In genomic region chr4:38867478-38868054, GRCh38 we compare ENCODE assay signal across 8 cellular contexts. TPM values are rescaled to one million over a fixed set of nuclear protein-coding genes. Genes with fewer than 3 reads are reported as not detected.
DNase-seq lines count a peak whose midpoint lies in the region; ATAC-seq and TF ChIP-seq lines count a peak whose summit lies in the region.

Gene FAM114A1 (plus strand): TSS chr4:38867806. CDS start chr4:38878079, 10,273 bp downstream.

- no peaks in the 10 kb centered on the region for H3F3A ChIP-seq in SK-N-SH (replicated peaks; ENCODE audit: insufficient read depth)

- CTCF ChIA-PET in SK-N-SH (lab: Yijun Ruan, JAX) = interaction anchor here (1.1 kb wide), 1 partner anchor 12 kb away, joined by 7 read pairs; no protein-coding TSS in a partner anchor
- CTCF ChIA-PET in mammary epithelial cell (lab: Charles Lee; ENCODE audit: low non-redundant PET) = no interaction called here

- H2AFZ ChIP-seq in SK-N-SH (ENCODE audit: low read depth) (peak within 1 kb of the TSS; percentile 90), mammary epithelial cell (ENCODE audit: low read depth, low read length) (peak within 1 kb of the TSS; percentile 96)

- H3K27me3 ChIP-seq in SK-N-SH (ENCODE audit: insufficient read depth) (no peaks in the 10 kb centered on the region), mammary epithelial cell (ENCODE audit: insufficient read depth, low read length) (no peaks in the 10 kb centered on the region)

- 0% methylated on average over 1 of the region's 66 CpGs for WGBS in SK-N-SH (ENCODE audit: low lambda C conversion rate)
- 0% methylated on average over 3 of the region's 66 CpGs for WGBS in mammary epithelial cell (ENCODE audit: low coverage, missing lambda C conversion rate)

- TF ChIP-seq CTCF in SK-N-SH (IDR thresholded peaks at IDR 0.05) (no peak), mammary epithelial cell (conservative IDR thresholded peaks at IDR 0.05 in 1 of 2, IDR thresholded peaks at IDR 0.05 in 1 of 2; ENCODE audit: extremely low read depth in 1 of 2, insufficient read depth in 1 of 2, low read depth in 1 of 2, low read length in 2 of 2) (no peak), retinal pigment epithelial cell (conservative IDR thresholded peaks at IDR 0.05; ENCODE audit: low read depth, low read length) (no peak)

- peak within 1 kb of the TSS; percentile 97 for H3K9ac ChIP-seq in SK-N-SH
- H3K9ac ChIP-seq in mammary epithelial cell (ENCODE audit: insufficient read depth, low read length) = peak within 1 kb of the TSS; percentile 84

- dilution Hi-C loops in mammary epithelial cell (cut with HindIII; ENCODE audit: low sequenced_read_pairs) = no loop called here

- H4K20me1 ChIP-seq in SK-N-SH (ENCODE audit: insufficient read depth) (no peaks in the 10 kb centered on the region; the same call in 1 of the 2 replicates), mammary epithelial cell (ENCODE audit: insufficient read depth, low read length) (no peaks in the 10 kb centered on the region)

- ATAC-seq in GM19397 (IDR thresholded peaks at IDR 0.05; ENCODE audit: unreplicated experiment) (peak; percentile 83), HG03521 (IDR thresholded peaks at IDR 0.05; ENCODE audit: unreplicated experiment) (peak; percentile 89)

- H3K4me3 ChIP-seq in SK-N-SH (ENCODE audit: low read depth in 2 of 2, low read length in 1 of 2) (peak within 1 kb of the TSS; percentile 55 to 74), mammary epithelial cell (replicated peaks in 1 of 3; ENCODE audit: insufficient read depth in 1 of 3, low read depth in 2 of 3, low read length in 3 of 3) (peak within 1 kb of the TSS; percentile 57 to 91 (median 84)), iPS-18c (ENCODE audit: insufficient read depth, low read depth, low read length) (peak within 1 kb of the TSS; percentile 66), retinal pigment epithelial cell (ENCODE audit: low read length) (peak within 1 kb of the TSS; percentile 75)

- DNase-seq in DMS114 treated with DMSO at 0.1 percent for 48 hours (lab: John Stamatoyannopoulos, UW; ENCODE audit: unreplicated experiment) (peak; percentile 10), SK-N-SH (peak; percentile 94), mammary epithelial cell (peak; percentile 70), retinal pigment epithelial cell (ENCODE audit: low read depth) (no peak), G401 (ENCODE audit: low spot score) (no peak)

- no peak for TF ChIP-seq RAD21 in SK-N-SH (IDR thresholded peaks at IDR 0.05; ENCODE audit: low read length)

- peak within 1 kb of the TSS; percentile 63 to 74 for H3K27ac ChIP-seq in SK-N-SH (ENCODE audit: low read depth in 2 of 2, low read length in 1 of 2)
- peak within 1 kb of the TSS; percentile 65 for H3K27ac ChIP-seq in mammary epithelial cell (ENCODE audit: insufficient read depth, low read depth, low read length)

- H3K36me3 ChIP-seq in SK-N-SH (replicated peaks in 1 of 2; ENCODE audit: control insufficient read depth in 1 of 2, insufficient read depth in 2 of 2, low read length in 1 of 2) (peaks cover 0 to 26% of the 10 kb centered on the region in 2 experiments), mammary epithelial cell (ENCODE audit: insufficient read depth, low read length) (peaks cover 4% of the 10 kb centered on the region)

- H3K79me2 ChIP-seq in SK-N-SH (ENCODE audit: insufficient read depth) = peaks cover 42% of the 10 kb centered on the region
- peaks cover 21% of the 10 kb centered on the region for H3K79me2 ChIP-seq in mammary epithelial cell (ENCODE audit: insufficient read depth, low read length)

- in situ Hi-C loops in mammary epithelial cell (cut with MboI; ENCODE audit: low sequenced_read_pairs in 2 of 2) (loop anchor here in 1 of 2 donors (10.0 kb wide), 1 partner anchor 113 kb away; no protein-coding TSS in a partner anchor), G401 (cut with HindIII; ENCODE audit: low sequenced_read_pairs) (no loop called here)

- H3K9me3 ChIP-seq in SK-N-SH (no peaks in the 10 kb centered on the region), mammary epithelial cell (replicated peaks; ENCODE audit: insufficient read depth, low read length) (no peaks in the 10 kb centered on the region), iPS-18c (ENCODE audit: control insufficient read depth, insufficient read depth, low read length) (no peaks in the 10 kb centered on the region)

- no TSS peak for BruUV-seq in mammary epithelial cell (replicated peaks; lab: Mats Ljungman, UMichigan)

- POLR2A ChIA-PET in SK-N-SH (lab: Yijun Ruan, JAX) = interaction anchor here (0.6 kb wide), 1 partner anchor 107 kb away, joined by 3 read pairs; no protein-coding TSS in a partner anchor

- H3K4me2 ChIP-seq in SK-N-SH = peak within 1 kb of the TSS; percentile 98
- peak within 1 kb of the TSS; percentile 99 for H3K4me2 ChIP-seq in mammary epithelial cell (ENCODE audit: insufficient read depth, low read depth, low read length)

- intact Hi-C loops in mammary epithelial cell (cut with micrococcal nuclease) = loop anchor here (10.0 kb wide), 1 partner anchor 683 kb away; no protein-coding TSS in a partner anchor

- H3K4me1 ChIP-seq in SK-N-SH (ENCODE audit: control insufficient read depth in 1 of 2, insufficient read depth in 2 of 2, low read depth in 1 of 2, low read length in 1 of 2) = peaks cover 0 to 12% of the 10 kb centered on the region in 2 experiments; a peak in 2 of 4 replicates
- H3K4me1 ChIP-seq in mammary epithelial cell (ENCODE audit: insufficient read depth, low read length) = peaks cover 18% of the 10 kb centered on the region

- H3K9me2 ChIP-seq in SK-N-SH = no peaks in the 10 kb centered on the region

- no peak for TF ChIP-seq EP300 in SK-N-SH (IDR thresholded peaks at IDR 0.05; ENCODE audit: borderline replicate concordance in 1 of 2, low read depth in 1 of 2, low read length in 1 of 2)

TF ChIP-seq in SK-N-SH, 30 proteins besides CTCF, POLR2A, EP300 and RAD21:
- TF ChIP-seq POLR2AphosphoS5 (IDR thresholded peaks at IDR 0.05; ENCODE audit: low read depth, low read length) (peak; percentile 53; the same call in 1 of the 2 replicates), FOSL2 (IDR thresholded peaks at IDR 0.05; ENCODE audit: borderline replicate concordance, low read depth) (no peak), NFIC (IDR thresholded peaks at IDR 0.05; ENCODE audit: borderline replicate concordance) (no peak), NRF1 (IDR thresholded peaks at IDR 0.05; ENCODE audit: low read depth, low read length) (0 out of 2 replicates have a peak, but pooled peaks have one; percentile 21), PBX3 (IDR thresholded peaks at IDR 0.05) (no peak), RCOR1 (IDR thresholded peaks at IDR 0.05; ENCODE audit: low read length) (no peak), GABPA (IDR thresholded peaks at IDR 0.05; ENCODE audit: low read depth) (no peak), MXI1 (IDR thresholded peaks at IDR 0.05; ENCODE audit: low read depth, low read length) (peak; percentile 59; the same call in 1 of the 2 replicates), TAF1 (IDR thresholded peaks at IDR 0.05; ENCODE audit: borderline replicate concordance, low read depth, low read length) (peak; percentile 53; the same call in 1 of the 2 replicates), MAX (IDR thresholded peaks at IDR 0.05; ENCODE audit: low read depth) (0 out of 2 replicates have a peak, but pooled peaks have one; percentile 16), EZH2phosphoT487 (IDR thresholded peaks at IDR 0.05; ENCODE audit: borderline replicate concordance, low read depth) (no peak), RXRA (IDR thresholded peaks at IDR 0.05; ENCODE audit: borderline replicate concordance, low read depth) (no peak)

RNA-seq across cellular contexts. Expression of gene FAM114A1, which starts in this region (rescaled TPM):
- 48.2 and 54.2 TPM in 2 replicates for polyA plus RNA-seq in SK-N-SH (2012; rRNA removed)
- 37.9 and 43.6 TPM in 2 replicates for polyA plus RNA-seq in SK-N-SH (2012; cell fraction: cytosol; rRNA removed)
- 36.8 and 41.4 TPM in 2 replicates for polyA plus RNA-seq in SK-N-SH (2012; cell fraction: nucleus; rRNA removed)
- 100 to 1,000 TPM in 1 of 2 donors, 10 to 100 TPM in 1; 69.0 to 107 TPM for total RNA-seq in mammary epithelial cell
- polyA plus RNA-seq in mammary epithelial cell = 82.8 TPM
- 48.1 TPM for polyA minus RNA-seq in mammary epithelial cell
- total RNA-seq in G401 (2014; rRNA removed; shearing (Covaris generic)) = 8.7 and 9.2 TPM in 2 replicates

Comparison
In these comparisons a context has a peak if more than half of its experiments do, and no peak if none do; other contexts are left out.
1. DNase-seq: peak in DMS114 treated with DMSO at 0.1 percent for 48 hours (single experiment), SK-N-SH (single experiment) and mammary epithelial cell (single experiment); none in retinal pigment epithelial cell (single experiment) and G401 (single experiment).
2. Peak in every context shown above with its lines, with median percentiles within 50 percentile points of each other: H3K4me3 ChIP-seq.